8 cellular contexts compared by ENCODE assay signal in genomic region chr12:6684609-6685008, GRCh38. TPM values are rescaled to one million over a fixed set of nuclear protein-coding genes. Genes with fewer than 3 reads are reported as not detected.
DNase-seq lines count a peak whose midpoint lies in the region; ATAC-seq and TF ChIP-seq lines count a peak whose summit lies in the region.

No MANE protein-coding gene starts in this region.

- ATAC-seq in activated B cell treated with CpG ODN at 0.5 μM for 24 hours (ENCODE audit: low read depth) (no peak), GM21737 (IDR thresholded peaks at IDR 0.05; ENCODE audit: unreplicated experiment) (no peak), HG03280 (IDR thresholded peaks at IDR 0.05; ENCODE audit: unreplicated experiment) (no peak)

- peaks cover 48% of the 10 kb centered on the region for H3K4me1 Mint-ChIP-seq in activated B cell treated with CpG ODN at 0.5 μM for 24 hours

- peaks cover 69% of the 10 kb centered on the region for H3K36me3 Mint-ChIP-seq in activated B cell treated with CpG ODN at 0.5 μM for 24 hours (ENCODE audit: low read depth)

- POLR2A ChIA-PET in activated B cell treated with CpG ODN at 0.5 μM for 24 hours (lab: Charles Lee) = interaction anchor here (0.5 to 1.0 kb wide), 6 partner anchors 21 to 198 kb away, joined by 3 to 8 read pairs (median 4); no protein-coding TSS in a partner anchor

- peak; percentile 48 for DNase-seq in SIG-M5 treated with dmso at 0.1 percent for 504 hours (lab: John Stamatoyannopoulos, UW; ENCODE audit: unreplicated experiment)
- DNase-seq in SIG-M5 (lab: John Stamatoyannopoulos, UW) = no peak
- peak; percentile 16 for DNase-seq in NCI-H1092 treated with DMSO at 0.1 percent for 48 hours (lab: John Stamatoyannopoulos, UW)
- no peak for DNase-seq in activated B cell treated with CpG ODN at 0.5 μM for 24 hours
- peak; percentile 45 for DNase-seq in fibroblast of peridontal ligament (ENCODE audit: extremely low read depth)
- peak; percentile 31 for DNase-seq in stimulated activated CD4-positive, alpha-beta T cell treated with anti-CD3 and anti-CD28 coated beads, Interleukin-4, amount 100 ng/mL, for 1 hour

- H3K4me3 Mint-ChIP-seq in activated B cell treated with CpG ODN at 0.5 μM for 24 hours = no peak overlapping the region

- TF ChIP-seq CTCF in activated B cell treated with CpG ODN at 0.5 μM for 24 hours (IDR thresholded peaks at IDR 0.05) = no peak

- CTCF ChIA-PET in activated B cell treated with CpG ODN at 0.5 μM for 24 hours (lab: Charles Lee) = interaction anchor here (0.6 to 1.4 kb wide), 19 partner anchors 11 to 147 kb away, joined by 3 to 22 read pairs (median 3); partner anchors contain the start of genes COPS7A, LPAR5 and NOP2

- no peaks in the 10 kb centered on the region for H3K9me3 Mint-ChIP-seq in activated B cell treated with CpG ODN at 0.5 μM for 24 hours

- peak overlapping the region; percentile 5 for H3K27ac Mint-ChIP-seq in activated B cell treated with CpG ODN at 0.5 μM for 24 hours

- intact Hi-C loops in activated B cell treated with CpG ODN at 0.5 μM for 24 hours (cut with micrococcal nuclease) = loop anchor here (1.0 to 5.0 kb wide), 4 partner anchors 67 to 143 kb away; partner anchors contain the start of gene P3H3

- H3K27me3 Mint-ChIP-seq in activated B cell treated with CpG ODN at 0.5 μM for 24 hours = no peaks in the 10 kb centered on the region

RNA-seq across cellular contexts. Expression of gene ZNF384, which starts 4.6 kb away (rescaled TPM):
- 81.7 and 98.6 TPM in 2 replicates for total RNA-seq in activated B cell treated with CpG ODN at 0.5 μM for 24 hours

RNA-seq across cellular contexts. Expression of gene PIANP, which starts 16.0 kb away (rescaled TPM):
- total RNA-seq in activated B cell treated with CpG ODN at 0.5 μM for 24 hours = 0.24 and 0.40 TPM in 2 replicates

RNA-seq across cellular contexts. Expression of gene ING4, which starts 21.7 kb away (rescaled TPM):
- total RNA-seq in activated B cell treated with CpG ODN at 0.5 μM for 24 hours = 31.6 and 39.2 TPM in 2 replicates

RNA-seq across cellular contexts. Expression of gene ACRBP, which starts 37.4 kb away (rescaled TPM):
- 5.4 and 7.7 TPM in 2 replicates for total RNA-seq in activated B cell treated with CpG ODN at 0.5 μM for 24 hours

RNA-seq across cellular contexts. Expression of gene COPS7A, which starts 39.2 kb away (rescaled TPM):
- 28.1 and 35.8 TPM in 2 replicates for total RNA-seq in activated B cell treated with CpG ODN at 0.5 μM for 24 hours

Comparison
In these comparisons a context has a peak if more than half of its experiments do, and no peak if none do; other contexts are left out.
1. DNase-seq: peak in SIG-M5 treated with dmso at 0.1 percent for 504 hours (single experiment), NCI-H1092 treated with DMSO at 0.1 percent for 48 hours (single experiment), fibroblast of peridontal ligament (single experiment) and stimulated activated CD4-positive, alpha-beta T cell treated with anti-CD3 and anti-CD28 coated beads, Interleukin-4, amount 100 ng/mL, for 1 hour (single experiment); none in SIG-M5 (single experiment) and activated B cell treated with CpG ODN at 0.5 μM for 24 hours (single experiment).